ENCODE assay signal across 19 cellular contexts in genomic region chr1:37562984-37563383, GRCh38. TPM values are rescaled to one million over a fixed set of nuclear protein-coding genes. Genes with fewer than 3 reads are reported as not detected.
"Had no signal": no experiment of that assay in that cellular context is flagged by ENCODE, and none has a peak within 500 bp of the region (broad histone marks: within the 10 kb centered on the region; RNA-seq: fewer than 3 reads in every experiment).

No MANE protein-coding gene starts in this region.

- H3K27ac Mint-ChIP-seq: activated naive CD8-positive, alpha-beta T cell; activated T-helper 1 cell treated with anti-CD3 and anti-CD28 coated beads, Interleukin-12 subunit alpha, Interleukin-12 subunit beta, Interleukin-2, Interleukin-4 antibody, amounts not matched to agents 30 ng/mL and 10 ng/mL and 1 ng/mL, durations not matched to agents 14 hours and 24 hours and 36 hours; neural progenitor cell had no signal

- H3K4me3 ChIP-seq: left ventricle myocardium inferior, neural progenitor cell, prostate gland, upper lobe of right lung had no signal

- H3K9me3 ChIP-seq: left ventricle myocardium inferior, prostate gland, upper lobe of right lung had no signal

- H3K27ac ChIP-seq: left ventricle myocardium inferior, neural progenitor cell, upper lobe of right lung had no signal

- H3K27me3 ChIP-seq: neural progenitor cell, upper lobe of right lung had no signal

- H3K4me1 Mint-ChIP-seq: T-cell had no signal

- H3K4me3 Mint-ChIP-seq: activated naive CD8-positive, alpha-beta T cell; activated T-helper 1 cell treated with anti-CD3 and anti-CD28 coated beads, Interleukin-12 subunit alpha, Interleukin-12 subunit beta, Interleukin-2, Interleukin-4 antibody, amounts not matched to agents 30 ng/mL and 10 ng/mL and 1 ng/mL, durations not matched to agents 14 hours and 24 hours and 36 hours; naive thymus-derived CD4-positive, alpha-beta T cell; neural progenitor cell; T-cell had no signal

- H3K4me1 ChIP-seq: left ventricle myocardium inferior, neural progenitor cell, prostate gland, upper lobe of right lung had no signal

- H3K9me3 Mint-ChIP-seq: activated T-helper 1 cell treated with anti-CD3 and anti-CD28 coated beads, Interleukin-12 subunit alpha, Interleukin-12 subunit beta, Interleukin-2, Interleukin-4 antibody, amounts not matched to agents 30 ng/mL and 10 ng/mL and 1 ng/mL, durations not matched to agents 14 hours and 24 hours and 36 hours; naive thymus-derived CD4-positive, alpha-beta T cell; neural progenitor cell; T-cell had no signal

- H3K36me3 ChIP-seq: neural progenitor cell had no signal

- DNase-seq: activated CD4-positive, alpha-beta T cell treated with anti-CD3 and anti-CD28 coated beads for 1 hour; activated gamma-delta T cell treated with Interleukin-2 at 50 U/mL for 16 hours; amygdala; cerebellar nuclear complex; cortex of kidney; foreskin melanocyte; hypothalamus; left ventricle myocardium inferior; naive thymus-derived CD4-positive, alpha-beta T cell; stimulated activated CD4-positive, alpha-beta T cell treated with anti-CD3 and anti-CD28 coated beads, Interleukin-2, amount 100 ng/mL, for 48 hours; stimulated activated CD8-positive, alpha-beta memory T cell treated with anti-CD3 and anti-CD28 coated beads, Interleukin-4, amount 100 ng/mL, for 48 hours; stimulated activated naive CD8-positive, alpha-beta T cell treated with anti-CD3 and anti-CD28 coated beads, Interleukin-15, Interleukin-2, amounts not matched to agents 100 U/mL and 50 U/mL, for 24 hours; T-cell; T-helper 9 cell; upper lobe of right lung had no signal

- H3K27me3 Mint-ChIP-seq: activated naive CD8-positive, alpha-beta T cell; T-cell had no signal

- H3K9ac ChIP-seq: neural progenitor cell had no signal

RNA-seq across cellular contexts. Expression of gene DNALI1, which starts 6.2 kb away (rescaled TPM):
- total RNA-seq: activated T-helper 1 cell treated with anti-CD3 and anti-CD28 coated beads, Interleukin-12 subunit alpha, Interleukin-12 subunit beta, Interleukin-2, Interleukin-4 antibody, amounts not matched to agents 30 ng/mL and 10 ng/mL and 1 ng/mL, durations not matched to agents 14 hours and 24 hours and 36 hours had no signal
